28 cellular contexts compared by ENCODE assay signal in the genomic region with DNA sequence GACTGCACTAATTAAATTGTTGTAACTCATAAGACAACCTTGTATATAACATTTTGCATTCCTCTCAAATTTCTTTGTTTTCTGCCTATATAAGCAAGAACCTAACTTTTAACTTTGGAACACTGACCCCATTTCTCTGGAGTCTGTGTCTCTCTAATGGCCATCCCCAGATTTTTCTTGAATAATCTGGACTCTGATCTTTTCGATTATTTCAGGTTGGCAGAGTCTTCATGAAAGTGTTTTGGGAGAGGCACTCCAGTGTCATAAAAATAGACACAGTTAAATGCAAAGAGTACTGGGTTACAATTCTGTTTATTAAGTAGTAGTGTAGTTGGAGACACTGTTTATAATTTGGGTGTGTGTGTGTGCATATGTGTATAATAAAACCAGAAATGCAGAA.
"Had no signal": no experiment of that assay in that cellular context is flagged by ENCODE, and none has a peak within 500 bp of the region (broad histone marks: within the 10 kb centered on the region; RNA-seq: fewer than 3 reads in every experiment).

No MANE protein-coding gene starts in this region.

- H3K27me3 ChIP-seq: colonic mucosa, dorsolateral prefrontal cortex, esophagus muscularis mucosa, esophagus squamous epithelium, gastrocnemius medialis, gastroesophageal sphincter, heart left ventricle, heart right ventricle had no signal

- H3K9me3 ChIP-seq: colonic mucosa, esophagus muscularis mucosa, esophagus squamous epithelium, gastroesophageal sphincter, heart left ventricle, heart right ventricle had no signal

- H3K27ac ChIP-seq: colonic mucosa, coronary artery, dorsolateral prefrontal cortex, epithelial cell of prostate, esophagus muscularis mucosa, esophagus squamous epithelium, foreskin keratinocyte, gastrocnemius medialis, gastroesophageal sphincter, heart left ventricle, heart right ventricle had no signal

- H3K4me1 ChIP-seq: colonic mucosa, esophagus muscularis mucosa, esophagus squamous epithelium, foreskin keratinocyte, gastrocnemius medialis, gastroesophageal sphincter, heart left ventricle, heart right ventricle had no signal

- DNase-seq: colonic mucosa; cortex of kidney; dermis blood vessel endothelial cell; dorsolateral prefrontal cortex; effector CD4-positive, alpha-beta T cell; effector CD8-positive, alpha-beta T cell; effector memory CD4-positive, alpha-beta T cell; effector memory CD8-positive, alpha-beta T cell; endodermal cell; erythroblast; esophagus squamous epithelium; foreskin fibroblast; foreskin keratinocyte; foreskin melanocyte; gastrocnemius medialis; glutamatergic neuron; head of caudate nucleus; heart left ventricle; heart right ventricle had no signal

- ATAC-seq: effector memory CD8-positive, alpha-beta T cell; esophagus mucosa; foreskin keratinocyte; gastrocnemius medialis; gastroesophageal sphincter; heart left ventricle; heart right ventricle had no signal

- H3K36me3 ChIP-seq: colonic mucosa, esophagus muscularis mucosa, esophagus squamous epithelium, gastrocnemius medialis, gastroesophageal sphincter, heart left ventricle, heart right ventricle had no signal

- FAIRE-seq: colon, endometrium, endothelial cell of umbilical vein, frontal cortex had no signal

- H3K4me3 ChIP-seq: colonic mucosa, coronary artery, dorsolateral prefrontal cortex, esophagus muscularis mucosa, esophagus squamous epithelium, gastrocnemius medialis, gastroesophageal sphincter, heart left ventricle, heart right ventricle had no signal
